Comparison of ENCODE assay signal across 1 cellular context in the genomic region with DNA sequence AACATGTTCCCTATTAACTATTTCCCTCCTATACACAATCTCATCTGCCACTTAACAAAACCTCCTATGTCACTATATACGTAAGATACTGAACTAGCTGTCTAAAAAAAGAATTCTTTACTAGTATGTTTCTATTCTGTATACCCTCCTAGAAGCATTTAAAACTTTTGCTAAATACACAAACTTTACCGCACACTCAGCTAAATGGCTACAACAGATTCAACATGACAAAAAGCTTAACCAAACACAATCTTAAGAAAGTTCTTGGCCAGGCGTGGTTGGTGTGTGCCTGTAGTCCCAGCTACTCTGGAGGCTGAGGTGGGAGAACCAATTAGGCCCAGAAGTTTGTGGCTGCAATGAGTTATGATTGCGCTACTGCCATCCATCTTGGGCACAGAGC.
TF ChIP-seq lines count a peak whose summit lies in the region.

No MANE protein-coding gene starts in this region.

TF ChIP-seq in HepG2, 621 proteins besides CTCF, POLR2A, EP300 and RAD21:
- TF ChIP-seq MAFK (conservative IDR thresholded peaks at IDR 0.05 in 1 of 2, IDR thresholded peaks at IDR 0.05 in 1 of 2; ENCODE audit: low read length in 2 of 2) (peak; percentile 77 to 79), HHEX (CRISPR knock-in tag; IDR thresholded peaks at IDR 0.05) (no peak), MAFF (IDR thresholded peaks at IDR 0.05; ENCODE audit: low read depth, low read length) (peak; percentile 74)
